In the genomic region with DNA sequence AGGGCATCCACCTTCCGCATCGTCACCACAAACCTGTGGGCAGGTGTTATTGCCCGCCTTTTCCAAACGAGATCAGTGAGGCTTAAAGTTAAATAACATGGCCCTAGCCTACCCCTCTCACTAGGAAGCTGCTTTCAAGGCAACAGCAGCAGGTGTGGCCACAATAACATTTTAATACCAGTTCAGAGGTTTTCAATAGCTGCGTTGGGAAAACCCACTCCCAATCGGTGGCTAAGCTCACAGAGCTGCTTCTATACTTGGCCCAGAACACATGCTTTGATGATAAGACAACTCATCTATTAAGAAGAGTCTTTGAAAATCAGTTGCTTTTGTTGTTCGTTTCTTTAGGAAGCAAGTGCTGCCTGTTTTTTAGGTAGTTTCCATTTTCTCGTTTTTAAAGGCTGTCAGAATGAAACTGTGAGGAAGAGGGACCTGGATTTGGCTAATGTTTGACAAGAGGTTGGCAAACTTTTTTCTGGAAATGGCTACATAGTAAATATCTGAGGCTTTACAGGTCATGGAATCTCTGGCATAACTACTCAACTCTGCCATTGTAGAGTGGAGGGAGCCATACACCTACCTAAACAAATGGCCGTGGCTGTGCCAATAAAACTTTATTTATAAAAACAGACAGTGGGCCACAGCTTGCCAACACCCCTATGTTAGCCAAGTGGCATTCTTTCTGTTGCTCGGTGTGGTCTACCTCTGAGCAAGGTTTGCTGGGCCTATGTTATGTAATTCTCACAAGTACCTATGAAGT, we compare ENCODE assay signal across 1 cellular context.
TF ChIP-seq lines count a peak whose summit lies in the region.

No MANE protein-coding gene starts in this region.

TF ChIP-seq in WTC11, 78 proteins besides CTCF, POLR2A, EP300 and RAD21 (continued from another document):
- TF ChIP-seq, protein P1, sequence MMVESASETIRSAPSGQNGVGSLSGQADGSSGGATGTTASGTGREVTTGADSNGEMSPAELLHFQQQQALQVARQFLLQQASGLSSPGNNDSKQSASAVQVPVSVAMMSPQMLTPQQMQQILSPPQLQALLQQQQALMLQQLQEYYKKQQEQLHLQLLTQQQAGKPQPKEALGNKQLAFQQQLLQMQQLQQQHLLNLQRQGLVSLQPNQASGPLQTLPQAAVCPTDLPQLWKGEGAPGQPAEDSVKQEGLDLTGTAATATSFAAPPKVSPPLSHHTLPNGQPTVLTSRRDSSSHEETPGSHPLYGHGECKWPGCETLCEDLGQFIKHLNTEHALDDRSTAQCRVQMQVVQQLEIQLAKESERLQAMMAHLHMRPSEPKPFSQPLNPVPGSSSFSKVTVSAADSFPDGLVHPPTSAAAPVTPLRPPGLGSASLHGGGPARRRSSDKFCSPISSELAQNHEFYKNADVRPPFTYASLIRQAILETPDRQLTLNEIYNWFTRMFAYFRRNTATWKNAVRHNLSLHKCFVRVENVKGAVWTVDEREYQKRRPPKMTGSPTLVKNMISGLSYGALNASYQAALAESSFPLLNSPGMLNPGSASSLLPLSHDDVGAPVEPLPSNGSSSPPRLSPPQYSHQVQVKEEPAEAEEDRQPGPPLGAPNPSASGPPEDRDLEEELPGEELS (CRISPR knock-in tag; IDR thresholded peaks at IDR 0.05), result no peak
